Comparison of ENCODE assay signal across 24 cellular contexts in the genomic region with DNA sequence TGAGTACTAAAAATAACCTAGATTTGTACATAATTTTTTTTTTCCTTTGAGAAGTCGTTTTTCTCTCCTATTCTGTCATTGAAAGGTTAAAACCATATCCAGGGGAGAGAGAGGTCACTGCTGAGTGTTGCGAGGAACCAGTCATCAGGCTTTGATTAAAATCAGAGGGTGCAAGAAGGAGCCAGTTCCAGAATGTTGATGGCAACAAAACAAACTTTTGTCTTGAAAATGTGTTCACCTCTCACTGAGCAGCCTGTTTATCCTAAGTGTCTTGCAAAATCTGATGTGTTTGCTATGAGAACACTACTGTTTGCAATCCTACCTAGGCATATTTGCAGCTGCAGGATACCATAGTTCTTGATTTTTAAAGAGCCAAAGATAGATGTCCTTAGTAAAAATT.
"Had no signal": no experiment of that assay in that cellular context is flagged by ENCODE, and none has a peak within 500 bp of the region (broad histone marks: within the 10 kb centered on the region; RNA-seq: fewer than 3 reads in every experiment).

No MANE protein-coding gene starts in this region.

- H3K27ac ChIP-seq: stomach, suprapubic skin, testis, thoracic aorta, thyroid gland, tibial artery, tibial nerve, transverse colon, upper lobe of left lung, upper lobe of right lung, uterus, vagina had no signal

- H3K27me3 ChIP-seq: stomach, suprapubic skin, testis, thyroid gland, tibial artery, tibial nerve, transverse colon, upper lobe of left lung, upper lobe of right lung, uterus, vagina had no signal

- DNase-seq: stimulated activated CD4-positive, alpha-beta T cell treated with anti-CD3 and anti-CD28 coated beads, Interleukin-2, amount 100 ng/mL, for 48 hours; stimulated activated CD4-positive, alpha-beta T cell treated with anti-CD3 and anti-CD28 coated beads, Interleukin-4, amount 100 ng/mL, for 1 hour; stimulated activated CD4-positive, alpha-beta T cell treated with anti-CD3 and anti-CD28 coated beads, Interleukin-4, amount 100 ng/mL, for 24 hours; stimulated activated CD4-positive, alpha-beta T cell treated with anti-CD3 and anti-CD28 coated beads, Interleukin-4, amount 100 ng/mL, for 4 hours; stimulated activated CD8-positive, alpha-beta memory T cell treated with anti-CD3 and anti-CD28 coated beads, Interleukin-4, amount 100 ng/mL, for 48 hours; stimulated activated naive B cell treated with anti-CD40 and anti-IgM and Interleukin-4, amounts not matched to agents 10 μg/mL and 1 μg/mL and 100 μg/mL, for 72 hours; stimulated activated naive CD4-positive, alpha-beta T cell; stimulated activated naive CD4-positive, alpha-beta T cell treated with Interleukin-2 at 50 U/mL for 16 hours; stimulated activated naive CD8-positive, alpha-beta T cell treated with anti-CD3 and anti-CD28 coated beads, Interleukin-15, amount 100 ng/mL, for 72 hours; stimulated activated naive CD8-positive, alpha-beta T cell treated with anti-CD3 and anti-CD28 coated beads, Interleukin-15, Interleukin-2, amounts not matched to agents 100 U/mL and 50 U/mL, for 24 hours; stomach; substantia nigra; testis; thyroid gland; tibial artery; transverse colon; trophoblast cell; upper lobe of left lung; upper lobe of right lung; uterus had no signal

- H3K4me3 ChIP-seq: stomach, suprapubic skin, testis, thoracic aorta, thyroid gland, tibial artery, tibial nerve, transverse colon, upper lobe of left lung, upper lobe of right lung, uterus, vagina had no signal

- H3K36me3 ChIP-seq: stomach, suprapubic skin, thoracic aorta, thyroid gland, tibial artery, transverse colon, upper lobe of left lung, upper lobe of right lung, uterus, vagina had no signal

- H3K9me3 ChIP-seq: suprapubic skin, testis, thoracic aorta, thyroid gland, upper lobe of right lung, uterus, vagina had no signal

- H3K4me1 ChIP-seq: stomach, suprapubic skin, testis, thyroid gland, tibial artery, transverse colon, upper lobe of left lung, upper lobe of right lung, uterus, vagina had no signal
